ENCODE assay signal across 23 cellular contexts in genomic region chr3:23713641-23714040, GRCh38.
DNase-seq lines count a peak whose midpoint lies in the region; ATAC-seq and TF ChIP-seq lines count a peak whose summit lies in the region.
"Had no signal": no experiment of that assay in that cellular context is flagged by ENCODE, and none has a peak within 500 bp of the region (broad histone marks: within the 10 kb centered on the region; RNA-seq: fewer than 3 reads in every experiment).

No MANE protein-coding gene starts in this region.

- H3K4me1 ChIP-seq in HEK293 (ENCODE audit: control insufficient read depth, insufficient read depth, low read length) (no peaks in the 10 kb centered on the region), breast epithelium (no peaks in the 10 kb centered on the region)

- no peaks in the 10 kb centered on the region for H3K36me3 Mint-ChIP-seq in T-helper 17 cell (ENCODE audit: low read depth)
- H3K36me3 Mint-ChIP-seq: neural progenitor cell had no signal

- H3K27me3 ChIP-seq in breast epithelium = no peaks in the 10 kb centered on the region
- H3K27me3 ChIP-seq: esophagus squamous epithelium, neural progenitor cell, sigmoid colon, stomach, transverse colon had no signal

- H3K36me3 ChIP-seq in HEK293 (ENCODE audit: control insufficient read depth in 2 of 2, insufficient read depth in 1 of 2, low read length in 2 of 2) (no peaks in the 10 kb centered on the region), breast epithelium (no peaks in the 10 kb centered on the region)
- H3K36me3 ChIP-seq: esophagus squamous epithelium, neural progenitor cell, sigmoid colon, stomach, transverse colon had no signal

- H3K27me3 Mint-ChIP-seq in T-helper 17 cell = peaks cover 37% of the 10 kb centered on the region

- ATAC-seq in T-helper 17 cell (no peak), GM18519 (IDR thresholded peaks at IDR 0.05; ENCODE audit: low FRiP score, unreplicated experiment) (no peak)
- ATAC-seq: activated CD4-positive, alpha-beta T cell treated with anti-CD3 and anti-CD28 coated beads for 36 hours; GM12878 had no signal

- intact Hi-C loops in breast epithelium (cut with DNase I; ENCODE audit: low total_unique reads) = no loop called here

- POLR2A ChIA-PET in HEK293 (lab: Yijun Ruan, JAX) = no interaction called here

- TF ChIP-seq CTCF in AG10803 (conservative IDR thresholded peaks at IDR 0.05; ENCODE audit: low read length) (no peak), HEK293 (tag by site-specific recombination; IDR thresholded peaks at IDR 0.05) (no peak), breast epithelium (IDR thresholded peaks at IDR 0.05) (no peak)

- DNase-seq in AG10803 (ENCODE audit: low read depth) (peak; percentile 55), T-helper 17 cell (no peak), glomerular visceral epithelial cell (ENCODE audit: extremely low spot score) (peak; percentile 52), medulla oblongata (ENCODE audit: extremely low spot score) (no peak), breast epithelium (ENCODE audit: low spot score in 2 of 2) (no peak), NCI-H2171 (lab: John Stamatoyannopoulos, UW) (no peak)
- DNase-seq: activated CD4-positive, alpha-beta T cell treated with anti-CD3 and anti-CD28 coated beads for 36 hours; activated CD8-positive, alpha-beta memory T cell treated with anti-CD3 and anti-CD28 coated beads for 24 hours; activated T-cell treated with anti-CD3 and anti-CD28 coated beads, Interleukin-2, amount 50 U/mL, for 24 hours; esophagus squamous epithelium; NCI-H2081 treated with DMSO at 0.1 percent for 48 hours; OCI-M1; sigmoid colon; stimulated activated CD4-positive, alpha-beta T cell treated with anti-CD3 and anti-CD28 coated beads, Interleukin-15, amount 100 ng/mL, for 24 hours; stomach; T-helper 1 cell had no signal

- no peaks in the 10 kb centered on the region for H3K4me1 Mint-ChIP-seq in T-helper 17 cell
- H3K4me1 Mint-ChIP-seq: activated CD4-positive, alpha-beta T cell treated with anti-CD3 and anti-CD28 coated beads for 36 hours had no signal

- H3K27ac ChIP-seq in HEK293 (ENCODE audit: extremely low read depth, low read depth, low read length) (no peak overlapping the region), breast epithelium (no peak overlapping the region)
- H3K27ac ChIP-seq: A549, esophagus squamous epithelium, neural progenitor cell, transverse colon had no signal

- peak overlapping the region; percentile 25 for H3K4me3 Mint-ChIP-seq in T-helper 17 cell
- H3K4me3 Mint-ChIP-seq: activated CD4-positive, alpha-beta T cell treated with anti-CD3 and anti-CD28 coated beads for 36 hours; activated T-cell treated with anti-CD3 and anti-CD28 coated beads, Interleukin-2, amount 50 U/mL, for 24 hours; neural progenitor cell had no signal

- no peak overlapping the region for H3K27ac Mint-ChIP-seq in T-helper 17 cell
- H3K27ac Mint-ChIP-seq: activated CD4-positive, alpha-beta T cell treated with anti-CD3 and anti-CD28 coated beads for 36 hours; activated T-cell treated with anti-CD3 and anti-CD28 coated beads, Interleukin-2, amount 50 U/mL, for 24 hours; IgD-negative memory B cell; neural progenitor cell had no signal

- no peak overlapping the region for H3K4me3 ChIP-seq in AG10803 (ENCODE audit: low read length)
- no peak overlapping the region for H3K4me3 ChIP-seq in HEK293 (ENCODE audit: low read depth, low read length)
- no peak overlapping the region for H3K4me3 ChIP-seq in breast epithelium
- H3K4me3 ChIP-seq: A549, GM12878, neural progenitor cell, sigmoid colon, stomach, transverse colon had no signal

- H3K9me3 ChIP-seq in HEK293 (ENCODE audit: control insufficient read depth, insufficient read depth, low read depth, low read length) = no peaks in the 10 kb centered on the region
- no peaks in the 10 kb centered on the region for H3K9me3 ChIP-seq in T-helper 17 cell (ENCODE audit: control insufficient read depth, low read length, poor library complexity, severe bottlenecking)
- no peaks in the 10 kb centered on the region for H3K9me3 ChIP-seq in breast epithelium
- H3K9me3 ChIP-seq: A549, esophagus squamous epithelium, sigmoid colon, stomach, transverse colon had no signal

- TF ChIP-seq POLR2A in breast epithelium (IDR thresholded peaks at IDR 0.05) = no peak

- CTCF ChIA-PET in HEK293 (lab: Yijun Ruan, JAX) = interaction anchor here (0.5 kb wide), 1 partner anchor 76 kb away, joined by 3 read pairs; no protein-coding TSS in a partner anchor

TF ChIP-seq in HEK293, 187 proteins besides CTCF, POLR2A, EP300 and RAD21:
- TF ChIP-seq ZNF175 (tag by site-specific recombination; IDR thresholded peaks at IDR 0.05) (no peak), ZNF449 (tag by site-specific recombination; IDR thresholded peaks at IDR 0.05) (peak; percentile 77)

Comparison
In these comparisons a context has a peak if more than half of its experiments do, and no peak if none do; other contexts are left out.
1. DNase-seq: peak in AG10803 (single experiment) and glomerular visceral epithelial cell (single experiment); none in T-helper 17 cell (0 of 3), medulla oblongata (single experiment), breast epithelium (0 of 2) and NCI-H2171 (single experiment).